ENCODE assay signal across 20 cellular contexts in the genomic region with DNA sequence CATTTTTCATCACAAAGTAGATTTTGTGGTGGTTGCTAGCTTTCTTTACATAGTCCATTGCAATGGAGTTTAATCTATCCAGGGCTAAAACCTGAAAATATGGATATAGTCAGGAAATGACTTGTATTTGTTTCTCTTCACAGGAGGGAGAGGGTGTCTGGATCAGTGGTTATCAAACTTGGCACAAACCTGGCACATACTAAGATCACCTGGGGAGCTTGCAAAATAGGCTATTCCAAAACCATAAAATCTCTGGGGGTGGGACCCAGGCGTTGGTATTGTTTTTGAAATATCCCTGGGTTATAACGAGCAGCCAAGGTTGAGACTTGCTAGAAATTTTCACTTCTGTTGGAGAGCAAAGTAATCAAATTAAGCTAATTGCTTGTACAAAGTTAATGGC.
"Had no signal": no experiment of that assay in that cellular context is flagged by ENCODE, and none has a peak within 500 bp of the region (broad histone marks: within the 10 kb centered on the region; RNA-seq: fewer than 3 reads in every experiment).

No MANE protein-coding gene starts in this region.

- H3K27ac ChIP-seq: cardiac muscle cell, ovary, suprapubic skin, transverse colon, WERI-Rb-1 had no signal

- DNase-seq: activated CD4-positive, alpha-beta T cell treated with anti-CD3 and anti-CD28 coated beads, Interleukin-2, amount 50 U/mL, for 48 hours; activated gamma-delta T cell treated with Interleukin-2 at 50 U/mL for 16 hours; effector memory CD8-positive, alpha-beta T cell; foreskin melanocyte; glutamatergic neuron; hypothalamus; left ventricle myocardium superior; mesenchymal stem cell; naive thymus-derived CD8-positive, alpha-beta T cell; ovary; stimulated activated CD4-positive, alpha-beta T cell treated with anti-CD3 and anti-CD28 coated beads, Interleukin-4, amount 100 ng/mL, for 1 hour; stimulated activated naive CD8-positive, alpha-beta T cell treated with anti-CD3 and anti-CD28 coated beads, Interleukin-15, amount 100 ng/mL, for 72 hours; SW 1271; T-helper 2 cell; transverse colon; WERI-Rb-1 had no signal

- H3K4me2 ChIP-seq: smooth muscle cell had no signal

- H3K27me3 ChIP-seq: cardiac muscle cell, ovary, suprapubic skin, transverse colon had no signal

- H3K9me3 ChIP-seq: ovary, suprapubic skin, transverse colon had no signal

- ATAC-seq: effector memory CD8-positive, alpha-beta T cell; left ventricle myocardium superior; naive thymus-derived CD8-positive, alpha-beta T cell; sciatic nerve; stimulated activated naive CD8-positive, alpha-beta T cell treated with anti-CD3 and anti-CD28 coated beads, Interleukin-15, amount 100 ng/mL, for 72 hours had no signal

- H3K36me3 ChIP-seq: cardiac muscle cell, ovary, suprapubic skin, transverse colon, WERI-Rb-1 had no signal

- H3K4me3 ChIP-seq: cardiac muscle cell, ovary, smooth muscle cell, suprapubic skin, transverse colon had no signal
